Comparison of ENCODE assay signal across 1 cellular context in genomic region chr11:28976012-28976800, GRCh38.
TF ChIP-seq lines count a peak whose summit lies in the region.

No MANE protein-coding gene starts in this region.

TF ChIP-seq in H1, 55 proteins besides CTCF, POLR2A, EP300 and RAD21 (continued from another document):
- TF ChIP-seq YY1 (IDR thresholded peaks at IDR 0.05; ENCODE audit: low read depth, low read length) (no peak), CREB1 (IDR thresholded peaks at IDR 0.05) (no peak), TEAD4 (IDR thresholded peaks at IDR 0.05; ENCODE audit: low read depth, low read length) (no peak)
